In genomic region chr2:31319391-31320175, GRCh38 we compare ENCODE assay signal across 9 cellular contexts.
DNase-seq lines count a peak whose midpoint lies in the region; ATAC-seq, FAIRE-seq and TF ChIP-seq lines count a peak whose summit lies in the region.
"Had no signal": no experiment of that assay in that cellular context is flagged by ENCODE, and none has a peak within 500 bp of the region (broad histone marks: within the 10 kb centered on the region; RNA-seq: fewer than 3 reads in every experiment).

No MANE protein-coding gene starts in this region.

- H3K27me3 Mint-ChIP-seq in activated T-helper 1 cell treated with anti-CD3 and anti-CD28 coated beads, Interleukin-12 subunit alpha, Interleukin-12 subunit beta, Interleukin-2, Interleukin-4 antibody, amounts not matched to agents 30 ng/mL and 10 ng/mL and 1 ng/mL, durations not matched to agents 14 hours and 24 hours and 36 hours (ENCODE audit: insufficient read depth): no peaks in the 10 kb centered on the region

- H3K4me1 Mint-ChIP-seq in activated T-helper 1 cell treated with anti-CD3 and anti-CD28 coated beads, Interleukin-12 subunit alpha, Interleukin-12 subunit beta, Interleukin-2, Interleukin-4 antibody, amounts not matched to agents 30 ng/mL and 10 ng/mL and 1 ng/mL, durations not matched to agents 14 hours and 24 hours and 36 hours (ENCODE audit: low read depth): peaks cover 68% of the 10 kb centered on the region

- TF ChIP-seq CTCF in AG10803 (conservative IDR thresholded peaks at IDR 0.05; ENCODE audit: low read length) (no peak), LNCaP clone FGC (IDR thresholded peaks at IDR 0.05; ENCODE audit: control insufficient read depth, extremely low read depth, insufficient read depth) (no peak), WERI-Rb-1 (IDR thresholded peaks at IDR 0.05; ENCODE audit: low read depth, low read length) (no peak)

- H3K4me3 ChIP-seq in AG10803 (ENCODE audit: low read length) (no peak overlapping the region), LNCaP clone FGC (ENCODE audit: low read depth, low read length) (no peak overlapping the region), WERI-Rb-1 (ENCODE audit: low read depth, low read length) (no peak overlapping the region)
- H3K4me3 ChIP-seq: breast epithelium had no signal

- no peaks in the 10 kb centered on the region for H3K36me3 ChIP-seq in WERI-Rb-1
- H3K36me3 ChIP-seq: breast epithelium had no signal

- no peak for ATAC-seq in GM21737 (IDR thresholded peaks at IDR 0.05; ENCODE audit: unreplicated experiment)

- peak overlapping the region; percentile 20 for H3K4me3 Mint-ChIP-seq in activated T-helper 1 cell treated with anti-CD3 and anti-CD28 coated beads, Interleukin-12 subunit alpha, Interleukin-12 subunit beta, Interleukin-2, Interleukin-4 antibody, amounts not matched to agents 30 ng/mL and 10 ng/mL and 1 ng/mL, durations not matched to agents 14 hours and 24 hours and 36 hours

- H3K27ac Mint-ChIP-seq in activated T-helper 1 cell treated with anti-CD3 and anti-CD28 coated beads, Interleukin-12 subunit alpha, Interleukin-12 subunit beta, Interleukin-2, Interleukin-4 antibody, amounts not matched to agents 30 ng/mL and 10 ng/mL and 1 ng/mL, durations not matched to agents 14 hours and 24 hours and 36 hours: peak overlapping the region; percentile 54

- no peak overlapping the region for H3K27ac ChIP-seq in WERI-Rb-1

- no peaks in the 10 kb centered on the region for H3K27me3 ChIP-seq in WERI-Rb-1 (ENCODE audit: insufficient read depth, low read depth, severe bottlenecking)
- H3K27me3 ChIP-seq: breast epithelium had no signal

- DNase-seq in AG10803 (ENCODE audit: low read depth) (peak; percentile 81), GM19239 (ENCODE audit: insufficient read length, low spot score) (no peak), LNCaP clone FGC (ENCODE audit: low read depth) (peak; percentile 70), lung microvascular endothelial cell (ENCODE audit: low read depth in 2 of 2) (peak; percentile 33 to 87), WERI-Rb-1 (no peak), D341Med (ENCODE audit: low spot score) (no peak)
- DNase-seq in activated T-helper 1 cell treated with anti-CD3 and anti-CD28 coated beads, Interleukin-12 subunit alpha, Interleukin-12 subunit beta, Interleukin-2, Interleukin-4 antibody, amounts not matched to agents 30 ng/mL and 10 ng/mL and 1 ng/mL, durations not matched to agents 14 hours and 24 hours and 36 hours (ENCODE audit: low spot score): peak; percentile 25

- H3K9me3 Mint-ChIP-seq in activated T-helper 1 cell treated with anti-CD3 and anti-CD28 coated beads, Interleukin-12 subunit alpha, Interleukin-12 subunit beta, Interleukin-2, Interleukin-4 antibody, amounts not matched to agents 30 ng/mL and 10 ng/mL and 1 ng/mL, durations not matched to agents 14 hours and 24 hours and 36 hours: no peaks in the 10 kb centered on the region

- peaks cover 2% of the 10 kb centered on the region for H3K36me3 Mint-ChIP-seq in activated T-helper 1 cell treated with anti-CD3 and anti-CD28 coated beads, Interleukin-12 subunit alpha, Interleukin-12 subunit beta, Interleukin-2, Interleukin-4 antibody, amounts not matched to agents 30 ng/mL and 10 ng/mL and 1 ng/mL, durations not matched to agents 14 hours and 24 hours and 36 hours (ENCODE audit: low read depth)

- no peaks in the 10 kb centered on the region for H3K9me3 ChIP-seq in WERI-Rb-1 (ENCODE audit: severe bottlenecking)
- H3K9me3 ChIP-seq: breast epithelium had no signal

- intact Hi-C loops in activated T-helper 1 cell treated with anti-CD3 and anti-CD28 coated beads, Interleukin-12 subunit alpha, Interleukin-12 subunit beta, Interleukin-2, Interleukin-4 antibody, amounts not matched to agents 30 ng/mL and 10 ng/mL and 1 ng/mL, durations not matched to agents 14 hours and 24 hours and 36 hours (cut with micrococcal nuclease): loop anchor here (1.0 to 5.0 kb wide), 6 partner anchors 85 to 2003 kb away; partner anchors contain the start of genes EHD3 and SPAST

- peak; percentile 82 for FAIRE-seq in GM19239 (lab: Jason Lieb, UNC)

Comparison
In these comparisons a context has a peak if more than half of its experiments do, and no peak if none do; other contexts are left out.
1. DNase-seq: peak in AG10803 (single experiment), LNCaP clone FGC (single experiment), activated T-helper 1 cell treated with anti-CD3 and anti-CD28 coated beads, Interleukin-12 subunit alpha, Interleukin-12 subunit beta, Interleukin-2, Interleukin-4 antibody, amounts not matched to agents 30 ng/mL and 10 ng/mL and 1 ng/mL, durations not matched to agents 14 hours and 24 hours and 36 hours (single experiment) and lung microvascular endothelial cell (2 of 2); none in GM19239 (single experiment), WERI-Rb-1 (single experiment) and D341Med (single experiment).